10 cellular contexts compared by ENCODE assay signal in genomic region chr10:93061594-93062498, GRCh38. TPM values are rescaled to one million over a fixed set of nuclear protein-coding genes. Genes with fewer than 3 reads are reported as not detected.
A peak's percentile ranks its signal among the peaks of the same experiment; 100 is the strongest.
DNase-seq lines count a peak whose midpoint lies in the region; ATAC-seq and TF ChIP-seq lines count a peak whose summit lies in the region.
"Had no signal": no experiment of that assay in that cellular context is flagged by ENCODE, and none has a peak within 500 bp of the region (broad histone marks: within the 10 kb centered on the region; RNA-seq: fewer than 3 reads in every experiment).

No MANE protein-coding gene starts in this region.

- H3K27ac Mint-ChIP-seq in immature natural killer cell: no peak overlapping the region
- H3K27ac Mint-ChIP-seq in stimulated activated naive B cell treated with anti-CD40 and anti-IgM and Interleukin-4, amounts not matched to agents 10 μg/mL and 1 μg/mL and 100 μg/mL, for 72 hours: peak overlapping the region; percentile 87

- POLR2A ChIA-PET in SK-N-SH (lab: Yijun Ruan, JAX): no interaction called here

- H3K9ac ChIP-seq in SK-N-SH: no peak overlapping the region

- peaks cover 11 to 32% of the 10 kb centered on the region in 2 donors for H3K4me1 Mint-ChIP-seq in immature natural killer cell
- peaks cover 23 to 37% of the 10 kb centered on the region in 2 donors for H3K4me1 Mint-ChIP-seq in stimulated activated naive B cell treated with anti-CD40 and anti-IgM and Interleukin-4, amounts not matched to agents 10 μg/mL and 1 μg/mL and 100 μg/mL, for 72 hours

- H2AFZ ChIP-seq in SK-N-SH (ENCODE audit: low read depth): no peak overlapping the region

- H3K27ac ChIP-seq in SK-N-SH (ENCODE audit: low read depth in 2 of 2, low read length in 1 of 2) (no peak overlapping the region), substantia nigra (ENCODE audit: low read depth, low read length, poor library complexity, severe bottlenecking) (no peak overlapping the region)

- peaks cover 22 to 25% (median 25%) of the 10 kb centered on the region in 3 donors for H3K36me3 Mint-ChIP-seq in immature natural killer cell
- peaks cover 19 to 28% of the 10 kb centered on the region in 2 donors for H3K36me3 Mint-ChIP-seq in stimulated activated naive B cell treated with anti-CD40 and anti-IgM and Interleukin-4, amounts not matched to agents 10 μg/mL and 1 μg/mL and 100 μg/mL, for 72 hours

- CTCF ChIA-PET in SK-N-SH (lab: Yijun Ruan, JAX): interaction anchor here (0.6 to 8.4 kb wide), 3 partner anchors 16 to 291 kb away, joined by 3 to 69 read pairs (median 3); no protein-coding TSS in a partner anchor

- DNase-seq in SK-N-SH: peak; percentile 15
- DNase-seq in astrocyte of the hippocampus (ENCODE audit: low read depth, low spot score): peak; percentile 53
- DNase-seq in immature natural killer cell: no peak
- no peak for DNase-seq in stimulated activated naive B cell treated with anti-CD40 and anti-IgM and Interleukin-4, amounts not matched to agents 10 μg/mL and 1 μg/mL and 100 μg/mL, for 72 hours
- no peak for DNase-seq in substantia nigra (lab: John Stamatoyannopoulos, UW)
- DNase-seq: activated gamma-delta T cell, NCI-H2227 treated with DMSO at 0.1 percent for 48 hours had no signal

- peak overlapping the region; percentile 8 to 75 (median 70) for H3K4me3 Mint-ChIP-seq in immature natural killer cell
- peak overlapping the region; percentile 87 to 92 for H3K4me3 Mint-ChIP-seq in stimulated activated naive B cell treated with anti-CD40 and anti-IgM and Interleukin-4, amounts not matched to agents 10 μg/mL and 1 μg/mL and 100 μg/mL, for 72 hours

- TF ChIP-seq RAD21 in SK-N-SH (IDR thresholded peaks at IDR 0.05; ENCODE audit: low read length): no peak

- no peaks in the 10 kb centered on the region for H4K20me1 ChIP-seq in SK-N-SH (ENCODE audit: insufficient read depth)

- H3K9me2 ChIP-seq in SK-N-SH: no peaks in the 10 kb centered on the region

- WGBS in SK-N-SH (ENCODE audit: low lambda C conversion rate): 96% methylated on average over 22 of the region's 57 CpGs

- peaks cover 0 to 6% of the 10 kb centered on the region in 2 experiments; a peak in 1 of 4 replicates for H3K4me1 ChIP-seq in SK-N-SH (ENCODE audit: control insufficient read depth in 1 of 2, insufficient read depth in 2 of 2, low read depth in 1 of 2, low read length in 1 of 2)

- ATAC-seq in SK-N-SH treated with all-trans-retinoic acid at 6 μM for 48 hours (no peak), HG02870 (IDR thresholded peaks at IDR 0.05; ENCODE audit: unreplicated experiment) (no peak), GM21526 (IDR thresholded peaks at IDR 0.05; ENCODE audit: low FRiP score, unreplicated experiment) (no peak)
- ATAC-seq in stimulated activated naive B cell treated with anti-CD40 and anti-IgM and Interleukin-4, amounts not matched to agents 10 μg/mL and 1 μg/mL and 100 μg/mL, for 72 hours (replicated peaks): peak; percentile 65 to 73

- H3K4me2 ChIP-seq in SK-N-SH: no peak overlapping the region

- no peak for TF ChIP-seq EP300 in SK-N-SH (IDR thresholded peaks at IDR 0.05; ENCODE audit: borderline replicate concordance in 1 of 2, low read depth in 1 of 2, low read length in 1 of 2)

- no peaks in the 10 kb centered on the region for H3F3A ChIP-seq in SK-N-SH (replicated peaks; ENCODE audit: insufficient read depth)

- H3K4me3 ChIP-seq in SK-N-SH (ENCODE audit: low read depth in 2 of 2, low read length in 1 of 2): no peak overlapping the region

- H3K79me2 ChIP-seq in SK-N-SH (ENCODE audit: insufficient read depth): no peaks in the 10 kb centered on the region

- H3K27me3 Mint-ChIP-seq in immature natural killer cell (ENCODE audit: low read depth in 3 of 3): peaks cover 13 to 18% (median 17%) of the 10 kb centered on the region in 3 donors
- peaks cover 50 to 64% of the 10 kb centered on the region in 2 donors for H3K27me3 Mint-ChIP-seq in stimulated activated naive B cell treated with anti-CD40 and anti-IgM and Interleukin-4, amounts not matched to agents 10 μg/mL and 1 μg/mL and 100 μg/mL, for 72 hours

- H3K27me3 ChIP-seq in SK-N-SH (ENCODE audit: insufficient read depth): peaks cover 18% of the 10 kb centered on the region

- no peaks in the 10 kb centered on the region for H3K9me3 Mint-ChIP-seq in immature natural killer cell
- no peaks in the 10 kb centered on the region for H3K9me3 Mint-ChIP-seq in stimulated activated naive B cell treated with anti-CD40 and anti-IgM and Interleukin-4, amounts not matched to agents 10 μg/mL and 1 μg/mL and 100 μg/mL, for 72 hours

- H3K36me3 ChIP-seq in SK-N-SH (replicated peaks in 1 of 2; ENCODE audit: control insufficient read depth in 1 of 2, insufficient read depth in 2 of 2, low read length in 1 of 2): no peaks in the 10 kb centered on the region

- TF ChIP-seq CTCF in SK-N-SH (IDR thresholded peaks at IDR 0.05): no peak

- H3K9me3 ChIP-seq in SK-N-SH: no peaks in the 10 kb centered on the region

TF ChIP-seq in SK-N-SH, 30 proteins besides CTCF, POLR2A, EP300 and RAD21:
- TF ChIP-seq TEAD4 (IDR thresholded peaks at IDR 0.05; ENCODE audit: borderline replicate concordance, insufficient read depth) (no peak), YY1 (IDR thresholded peaks at IDR 0.05; ENCODE audit: low read depth) (no peak), SMC3 (IDR thresholded peaks at IDR 0.05; ENCODE audit: low read depth, low read length) (no peak), TCF12 (IDR thresholded peaks at IDR 0.05) (no peak), PBX3 (IDR thresholded peaks at IDR 0.05) (no peak), USF2 (IDR thresholded peaks at IDR 0.05; ENCODE audit: borderline replicate concordance, low read depth, low read length) (no peak)

TF ChIP-seq in SK-N-SH treated with all-trans-retinoic acid at 6 μM for 48 hours, 23 proteins besides CTCF, POLR2A, EP300 and RAD21 (continues in another document):
- TF ChIP-seq PPARA (CRISPR knock-in tag; IDR thresholded peaks at IDR 0.05; ENCODE audit: borderline replicate concordance) (no peak), CSDC2 (CRISPR knock-in tag; IDR thresholded peaks at IDR 0.05) (no peak), SNAI2 (CRISPR knock-in tag; IDR thresholded peaks at IDR 0.05) (no peak), POU6F1 (CRISPR knock-in tag; IDR thresholded peaks at IDR 0.05; ENCODE audit: borderline replicate concordance, low read depth) (no peak), ZNF565 (CRISPR knock-in tag; conservative IDR thresholded peaks at IDR 0.05; ENCODE audit: low read depth) (no peak), ARNTL (CRISPR knock-in tag; IDR thresholded peaks at IDR 0.05; ENCODE audit: borderline replicate concordance, low read depth) (no peak), ESRRG (CRISPR knock-in tag; IDR thresholded peaks at IDR 0.05) (no peak), ZFP30 (CRISPR knock-in tag; IDR thresholded peaks at IDR 0.05) (no peak), ISL1 (CRISPR knock-in tag; IDR thresholded peaks at IDR 0.05) (no peak), TOX (CRISPR knock-in tag; IDR thresholded peaks at IDR 0.05; ENCODE audit: borderline replicate concordance) (no peak), TCF4 (CRISPR knock-in tag; IDR thresholded peaks at IDR 0.05; ENCODE audit: borderline replicate concordance) (no peak), TSHZ2 (CRISPR knock-in tag; IDR thresholded peaks at IDR 0.05) (no peak)

RNA-seq across cellular contexts. Expression of gene CYP26C1, which starts 1.2 kb away (rescaled TPM):
- polyA plus RNA-seq in SK-N-SH (2012; rRNA removed) (not detected in 2 replicates), immature natural killer cell (1 to 10 TPM in 1 of 3 donors, under 1 TPM in 1, not detected in 1; 0.12 to 1.3 TPM)
- polyA plus RNA-seq in SK-N-SH (2012; cell fraction: cytosol; rRNA removed): not detected in 2 replicates
- not detected in 2 replicates for polyA plus RNA-seq in SK-N-SH (2012; cell fraction: nucleus; rRNA removed)

RNA-seq across cellular contexts. Expression of gene CYP26A1, which starts 11.8 kb away (rescaled TPM):
- polyA plus RNA-seq in SK-N-SH (2012; rRNA removed): not detected in 2 replicates
- not detected in 2 replicates for polyA plus RNA-seq in SK-N-SH (2012; cell fraction: cytosol; rRNA removed)
- 0.11 TPM in 1 of 2 replicates, not detected in the other for polyA plus RNA-seq in SK-N-SH (2012; cell fraction: nucleus; rRNA removed)
- polyA plus RNA-seq in immature natural killer cell: not detected

Comparison
In these comparisons a context has a peak if more than half of its experiments do, and no peak if none do; other contexts are left out.
1. DNase-seq: peak in SK-N-SH (single experiment) and astrocyte of the hippocampus (single experiment); none in immature natural killer cell (0 of 3), stimulated activated naive B cell treated with anti-CD40 and anti-IgM and Interleukin-4, amounts not matched to agents 10 μg/mL and 1 μg/mL and 100 μg/mL, for 72 hours (single experiment) and substantia nigra (0 of 49).
2. ATAC-seq: peak in stimulated activated naive B cell treated with anti-CD40 and anti-IgM and Interleukin-4, amounts not matched to agents 10 μg/mL and 1 μg/mL and 100 μg/mL, for 72 hours (2 of 2); none in SK-N-SH treated with all-trans-retinoic acid at 6 μM for 48 hours (single experiment), HG02870 (single experiment) and GM21526 (single experiment).